Comparison of ENCODE assay signal across 9 cellular contexts in genomic region chr14:73238262-73238852, GRCh38.
DNase-seq lines count a peak whose midpoint lies in the region; ATAC-seq and TF ChIP-seq lines count a peak whose summit lies in the region.
"Had no signal": no experiment of that assay in that cellular context is flagged by ENCODE, and none has a peak within 500 bp of the region (broad histone marks: within the 10 kb centered on the region; RNA-seq: fewer than 3 reads in every experiment).

No MANE protein-coding gene starts in this region.

- H3K27me3 Mint-ChIP-seq in effector memory CD8-positive, alpha-beta T cell, result peaks cover 83 to 95% of the 10 kb centered on the region in 2 donors
- H3K27me3 Mint-ChIP-seq in nephron progenitor cell (ENCODE audit: low read depth, poor library complexity), result peaks cover 93% of the 10 kb centered on the region

- H3K9me3 ChIP-seq in NT2/D1 (ENCODE audit: insufficient read depth, low read length), result no peaks in the 10 kb centered on the region

- DNase-seq in NCI-H2196 (lab: John Stamatoyannopoulos, UW; ENCODE audit: unreplicated experiment) (peak; percentile 28), NCI-H2196 treated with DMSO at 0.1 percent for 48 hours (lab: John Stamatoyannopoulos, UW; ENCODE audit: unreplicated experiment) (no peak), NT2/D1 (ENCODE audit: low read depth, low spot score) (no peak), nephron progenitor cell (no peak), GOT3 (lab: John Stamatoyannopoulos, UW) (no peak), SHP77 treated with DMSO at 0.1 percent for 48 hours (lab: John Stamatoyannopoulos, UW) (no peak)
- DNase-seq in effector memory CD8-positive, alpha-beta T cell, result no peak
- DNase-seq: CD4-positive, CD25-positive, alpha-beta regulatory T cell had no signal

- no peak for ATAC-seq in effector memory CD8-positive, alpha-beta T cell (replicated peaks)
- ATAC-seq in HG02623 (IDR thresholded peaks at IDR 0.05; ENCODE audit: unreplicated experiment), result no peak

- H3K36me3 Mint-ChIP-seq in effector memory CD8-positive, alpha-beta T cell (ENCODE audit: insufficient read depth), result peaks cover 3% of the 10 kb centered on the region
- no peaks in the 10 kb centered on the region for H3K36me3 Mint-ChIP-seq in nephron progenitor cell (ENCODE audit: low read depth)

- peak overlapping the region; percentile 44 for H3K4me3 ChIP-seq in NT2/D1 (ENCODE audit: insufficient read length, low read depth)

- no peak overlapping the region for H3K27ac Mint-ChIP-seq in effector memory CD8-positive, alpha-beta T cell
- H3K27ac Mint-ChIP-seq in nephron progenitor cell, result no peak overlapping the region
- H3K27ac Mint-ChIP-seq: CD4-positive, CD25-positive, alpha-beta regulatory T cell had no signal

- peak overlapping the region; percentile 15 to 36 for H3K4me3 Mint-ChIP-seq in effector memory CD8-positive, alpha-beta T cell
- H3K4me3 Mint-ChIP-seq in nephron progenitor cell, result peak overlapping the region; percentile 58
- H3K4me3 Mint-ChIP-seq: CD4-positive, CD25-positive, alpha-beta regulatory T cell had no signal

- no peak for TF ChIP-seq CTCF in nephron progenitor cell (IDR thresholded peaks at IDR 0.05)

- no peaks in the 10 kb centered on the region for H3K9me3 Mint-ChIP-seq in effector memory CD8-positive, alpha-beta T cell
- no peaks in the 10 kb centered on the region for H3K9me3 Mint-ChIP-seq in nephron progenitor cell

- H3K4me1 ChIP-seq in NT2/D1 (ENCODE audit: insufficient read depth, insufficient read length), result peaks cover 32% of the 10 kb centered on the region

- H3K36me3 ChIP-seq in NT2/D1 (ENCODE audit: insufficient read depth, insufficient read length, low read length), result no peaks in the 10 kb centered on the region

- peaks cover 61% of the 10 kb centered on the region for H3K27me3 ChIP-seq in NT2/D1 (ENCODE audit: insufficient read depth, insufficient read length)

- peak overlapping the region; percentile 74 for H3K9ac ChIP-seq in NT2/D1 (ENCODE audit: insufficient read length, low read depth)

- H3K4me1 Mint-ChIP-seq in effector memory CD8-positive, alpha-beta T cell (ENCODE audit: low read depth in 2 of 2), result peaks cover 12% of the 10 kb centered on the region in 2 donors
- H3K4me1 Mint-ChIP-seq in nephron progenitor cell, result peaks cover 55% of the 10 kb centered on the region
